3 cellular contexts compared by ENCODE assay signal in genomic region chr22:36715647-36716046, GRCh38.
TF ChIP-seq lines count a peak whose summit lies in the region.

No MANE protein-coding gene starts in this region.

TF ChIP-seq in HEK293, 187 proteins besides CTCF, POLR2A, EP300 and RAD21:
- TF ChIP-seq ZNF133 (tag by site-specific recombination; IDR thresholded peaks at IDR 0.05) (no peak), SCRT2 (tag by site-specific recombination; IDR thresholded peaks at IDR 0.05) (peak; percentile 83)
TF ChIP-seq in HEK293: peak in this region for 1.

TF ChIP-seq in K562, 482 proteins besides CTCF, POLR2A, EP300 and RAD21:
- no peak for TF ChIP-seq RB1 (IDR thresholded peaks at IDR 0.05; ENCODE audit: low read depth)
- peak; percentile 95 for TF ChIP-seq RBM25 (IDR thresholded peaks at IDR 0.05; ENCODE audit: low read depth, low read length, severe bottlenecking)
TF ChIP-seq in K562: peak in this region for 1.

TF ChIP-seq in H1, 55 proteins besides CTCF, POLR2A, EP300 and RAD21:
- TF ChIP-seq KDM1A (IDR thresholded peaks at IDR 0.05; ENCODE audit: borderline replicate concordance, low read length) (peak; percentile 73; the same call in 1 of the 2 replicates), NANOG (IDR thresholded peaks at IDR 0.05; ENCODE audit: insufficient read depth, low read depth, low read length, poor library complexity, severe bottlenecking) (no peak)
